8 cellular contexts compared by ENCODE assay signal in the genomic region with DNA sequence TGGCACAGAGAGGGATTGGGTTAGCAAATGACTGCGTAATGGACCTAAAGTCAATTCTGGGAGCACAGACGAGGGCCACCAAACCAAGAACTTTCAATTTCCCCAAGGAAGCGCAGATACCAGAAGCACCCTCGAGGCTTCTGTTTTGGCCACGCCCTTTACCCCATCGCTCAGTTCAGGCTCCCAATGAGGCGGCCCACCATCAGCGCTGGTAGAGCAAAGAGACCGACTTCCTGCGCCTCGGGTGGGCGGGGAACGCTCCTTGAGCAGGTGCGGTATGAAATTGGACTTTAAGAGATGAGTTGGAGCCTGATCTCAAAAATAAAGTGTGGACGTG. TPM values are rescaled to one million over a fixed set of nuclear protein-coding genes. Genes with fewer than 3 reads are reported as not detected.
DNase-seq lines count a peak whose midpoint lies in the region; ATAC-seq and TF ChIP-seq lines count a peak whose summit lies in the region.

No MANE protein-coding gene starts in this region.

- H3K27ac Mint-ChIP-seq in activated B cell treated with CpG ODN at 0.5 μM for 24 hours = no peak overlapping the region

- POLR2A ChIA-PET in activated B cell treated with CpG ODN at 0.5 μM for 24 hours (lab: Charles Lee) = no interaction called here

- H3K4me3 ChIP-seq in iPS-11a (ENCODE audit: low read depth, low read length) = peak overlapping the region; percentile 57
- peak overlapping the region in 5 of 7 experiments; percentile 12 to 44 (median 21) for H3K4me3 ChIP-seq in skin epidermis

- H3K27ac ChIP-seq in skin epidermis = peak overlapping the region in 1 of 21 experiments; percentile 79

- no peak for ATAC-seq in activated B cell treated with CpG ODN at 0.5 μM for 24 hours (ENCODE audit: low read depth)
- no peak for ATAC-seq in HG02840 (IDR thresholded peaks at IDR 0.05; ENCODE audit: low FRiP score, unreplicated experiment)
- ATAC-seq in GM21360 (IDR thresholded peaks at IDR 0.05; ENCODE audit: unreplicated experiment) = no peak

- CTCF ChIA-PET in activated B cell treated with CpG ODN at 0.5 μM for 24 hours (lab: Charles Lee) = no interaction called here

- DNase-seq in NCI-H510A treated with DMSO at 0.1 percent for 48 hours (lab: John Stamatoyannopoulos, UW) (peak; percentile 23), NCI-H510A (lab: John Stamatoyannopoulos, UW) (no peak), activated B cell treated with CpG ODN at 0.5 μM for 24 hours (no peak), HPDE6-E6E7 (ENCODE audit: extremely low spot score) (no peak)

- no peaks in the 10 kb centered on the region for H3K9me3 Mint-ChIP-seq in activated B cell treated with CpG ODN at 0.5 μM for 24 hours

- H3K4me1 Mint-ChIP-seq in activated B cell treated with CpG ODN at 0.5 μM for 24 hours = peaks cover 12% of the 10 kb centered on the region

- intact Hi-C loops in activated B cell treated with CpG ODN at 0.5 μM for 24 hours (cut with micrococcal nuclease) = no loop called here

- no peak for TF ChIP-seq CTCF in activated B cell treated with CpG ODN at 0.5 μM for 24 hours (IDR thresholded peaks at IDR 0.05)

- peaks cover 58% of the 10 kb centered on the region for H3K27me3 Mint-ChIP-seq in activated B cell treated with CpG ODN at 0.5 μM for 24 hours

- peak overlapping the region; percentile 15 for H3K4me3 Mint-ChIP-seq in activated B cell treated with CpG ODN at 0.5 μM for 24 hours

- no peaks in the 10 kb centered on the region for H3K36me3 Mint-ChIP-seq in activated B cell treated with CpG ODN at 0.5 μM for 24 hours (ENCODE audit: low read depth)

RNA-seq across cellular contexts. Expression of a gene that starts 0.6 kb away (rescaled TPM):
- total RNA-seq in activated B cell treated with CpG ODN at 0.5 μM for 24 hours = not detected in 2 replicates
